ENCODE assay signal across 1 cellular context in genomic region chr12:132422057-132423043, GRCh38.
TF ChIP-seq lines count a peak whose summit lies in the region.

No MANE protein-coding gene starts in this region.

TF ChIP-seq in GM23338, 12 proteins besides CTCF, POLR2A, EP300 and RAD21 (continued from another document):
- TF ChIP-seq ZNF462 (CRISPR knock-in tag; IDR thresholded peaks at IDR 0.05) = no peak
- TF ChIP-seq JUNB (IDR thresholded peaks at IDR 0.05; ENCODE audit: unreplicated experiment) = no peak
- no peak for TF ChIP-seq NANOG (IDR thresholded peaks at IDR 0.05; ENCODE audit: borderline replicate concordance)
- TF ChIP-seq ZNF331 (CRISPR knock-in tag; IDR thresholded peaks at IDR 0.05; ENCODE audit: low read depth) = no peak
- TF ChIP-seq REST (IDR thresholded peaks at IDR 0.05; ENCODE audit: unreplicated experiment) = no peak
